ENCODE assay signal across 18 cellular contexts in genomic region chr1:244173240-244173639, GRCh38.
"Had no signal": no experiment of that assay in that cellular context is flagged by ENCODE, and none has a peak within 500 bp of the region (broad histone marks: within the 10 kb centered on the region; RNA-seq: fewer than 3 reads in every experiment).

No MANE protein-coding gene starts in this region.

- DNase-seq: effector memory CD4-positive, alpha-beta T cell; gastrocnemius medialis; glutamatergic neuron; immature natural killer cell; kidney; left cardiac atrium; mucosa of descending colon; naive thymus-derived CD8-positive, alpha-beta T cell; nucleus accumbens; ovary; right cardiac atrium; small intestine; stimulated activated CD4-positive, alpha-beta T cell treated with anti-CD3 and anti-CD28 coated beads, Interleukin-12 subunit alpha, Interleukin-12 subunit beta, amount 100 ng/mL, for 4 hours; stimulated activated naive CD4-positive, alpha-beta T cell; thyroid gland; uterus had no signal

- H3K9me3 ChIP-seq: gastrocnemius medialis, mucosa of descending colon, ovary, suprapubic skin, thyroid gland, uterus had no signal

- H3K4me3 ChIP-seq: gastrocnemius medialis, mucosa of descending colon, ovary, suprapubic skin, thyroid gland, uterus had no signal

- ATAC-seq: esophagus mucosa; gastrocnemius medialis; left cardiac atrium; mucosa of descending colon; naive thymus-derived CD8-positive, alpha-beta T cell; right cardiac atrium had no signal

- H3K36me3 ChIP-seq: gastrocnemius medialis, ovary, suprapubic skin, thyroid gland, uterus had no signal

- H3K27ac ChIP-seq: gastrocnemius medialis, ovary, suprapubic skin, thyroid gland, uterus had no signal

- H3K27me3 ChIP-seq: gastrocnemius medialis, ovary, suprapubic skin, thyroid gland, uterus had no signal

- H3K4me1 ChIP-seq: suprapubic skin, thyroid gland, uterus had no signal
